In the genomic region with DNA sequence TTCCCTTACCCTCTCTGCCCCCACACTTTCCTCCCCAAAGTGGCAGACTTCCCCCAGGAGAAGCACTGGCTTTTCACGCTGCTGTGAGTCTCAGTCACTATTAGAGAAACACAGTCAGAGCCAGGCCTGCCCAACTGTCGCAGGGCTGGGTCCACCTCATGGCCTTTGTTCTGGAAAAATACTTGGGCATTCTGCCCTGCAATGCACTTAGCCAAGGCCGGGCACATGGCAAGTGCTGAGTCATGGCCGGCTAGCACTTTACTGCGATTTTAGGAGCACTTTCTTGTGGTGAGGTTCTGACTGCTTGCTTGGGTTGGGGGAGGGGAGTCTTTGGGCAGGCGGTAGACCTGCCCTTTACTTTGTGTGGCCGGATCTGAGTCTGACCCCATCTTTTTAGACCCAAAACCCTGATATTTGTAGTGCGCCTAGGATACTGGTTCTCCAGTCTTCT, we compare ENCODE assay signal across 8 cellular contexts. TPM values are rescaled to one million over a fixed set of nuclear protein-coding genes. Genes with fewer than 3 reads are reported as not detected.
DNase-seq lines count a peak whose midpoint lies in the region; ATAC-seq and TF ChIP-seq lines count a peak whose summit lies in the region.

No MANE protein-coding gene starts in this region.

- peak overlapping the region; percentile 6 for H3K9ac ChIP-seq in iPS-18a (ENCODE audit: low read length)
- H3K9ac ChIP-seq in skeletal muscle satellite cell (ENCODE audit: low read depth, low read length), result peak overlapping the region; percentile 82

- intact Hi-C loops in body of pancreas (cut with DNase I), result no loop called here

- H3K4me3 ChIP-seq in body of pancreas (no peak overlapping the region), iPS-18a (ENCODE audit: low read length) (no peak overlapping the region), skeletal muscle satellite cell (ENCODE audit: low read length) (peak overlapping the region; percentile 18)

- peak in 2 of 3 donors; percentile 25 to 27 for TF ChIP-seq POLR2A in body of pancreas (IDR thresholded peaks at IDR 0.05)

- DNase-seq in AG08396 (ENCODE audit: low spot score), result peak; percentile 90
- DNase-seq in KBM-7, result peak; percentile 55
- peak; percentile 90 to 95 (median 94) for DNase-seq in body of pancreas

- H3K9me3 ChIP-seq in body of pancreas, result no peaks in the 10 kb centered on the region
- H3K9me3 ChIP-seq in iPS-18a (ENCODE audit: control insufficient read depth, low read depth, low read length), result no peaks in the 10 kb centered on the region
- H3K9me3 ChIP-seq in skeletal muscle satellite cell (replicated peaks; ENCODE audit: low read length), result no peaks in the 10 kb centered on the region

- ATAC-seq in body of pancreas (peak; percentile 91), HG02870 (IDR thresholded peaks at IDR 0.05; ENCODE audit: unreplicated experiment) (no peak), GM21367 (IDR thresholded peaks at IDR 0.05; ENCODE audit: unreplicated experiment) (no peak), GM21390 (IDR thresholded peaks at IDR 0.05; ENCODE audit: unreplicated experiment) (no peak)

- H3K36me3 ChIP-seq in body of pancreas (replicated peaks in 1 of 2; ENCODE audit: insufficient read depth in 1 of 2, low read depth in 2 of 2) (no peaks in the 10 kb centered on the region), iPS-18a (ENCODE audit: control insufficient read depth, low read depth, low read length) (no peaks in the 10 kb centered on the region), skeletal muscle satellite cell (ENCODE audit: insufficient read depth, low read length) (no peaks in the 10 kb centered on the region)

- in situ Hi-C loops in KBM-7 (cut with MboI; ENCODE audit: low pct_unique_long_range_greater_than_20kb, low sequenced_read_pairs), result no loop called here

- TF ChIP-seq CTCF in body of pancreas (IDR thresholded peaks at IDR 0.05), result peak in 1 of 7 experiments; percentile 5

- WGBS in body of pancreas, 2 donors, result 19 to 23% methylated on average over 5 to 8 of the region's 8 CpGs

- H3K27me3 ChIP-seq in body of pancreas, result no peaks in the 10 kb centered on the region
- H3K27me3 ChIP-seq in iPS-18a (ENCODE audit: control insufficient read depth, insufficient read depth, low read length), result no peaks in the 10 kb centered on the region
- no peaks in the 10 kb centered on the region for H3K27me3 ChIP-seq in skeletal muscle satellite cell (ENCODE audit: control insufficient read depth, insufficient read depth, low read length)

- H3K27ac ChIP-seq in body of pancreas (peak overlapping the region; percentile 85 to 88 (median 87)), iPS-18a (ENCODE audit: low read length) (no peak overlapping the region)

- peak overlapping the region; percentile 17 for H3K4me2 ChIP-seq in skeletal muscle satellite cell (ENCODE audit: low read length)

- H3K4me1 ChIP-seq in body of pancreas (peaks cover 98% of the 10 kb centered on the region), iPS-18a (ENCODE audit: control insufficient read depth, low read depth, low read length) (peaks cover 28% of the 10 kb centered on the region), skeletal muscle satellite cell (ENCODE audit: control insufficient read depth, insufficient read depth, low read length) (peaks cover 32% of the 10 kb centered on the region)

RNA-seq across cellular contexts. Expression of a gene that starts 7.7 kb away (rescaled TPM):
- total RNA-seq in body of pancreas, result 100 to 1,000 TPM; 109 to 136 TPM
- 16.4 and 33.5 TPM in 2 replicates for total RNA-seq in skeletal muscle satellite cell (2012; rRNA removed)

RNA-seq across cellular contexts. Expression of a gene that starts 40.0 kb away (rescaled TPM):
- total RNA-seq in body of pancreas, result 10 to 100 TPM; 48.5 to 86.6 TPM
- 202 and 253 TPM in 2 replicates for total RNA-seq in skeletal muscle satellite cell (2012; rRNA removed)
